ENCODE assay signal across 9 cellular contexts in the genomic region with DNA sequence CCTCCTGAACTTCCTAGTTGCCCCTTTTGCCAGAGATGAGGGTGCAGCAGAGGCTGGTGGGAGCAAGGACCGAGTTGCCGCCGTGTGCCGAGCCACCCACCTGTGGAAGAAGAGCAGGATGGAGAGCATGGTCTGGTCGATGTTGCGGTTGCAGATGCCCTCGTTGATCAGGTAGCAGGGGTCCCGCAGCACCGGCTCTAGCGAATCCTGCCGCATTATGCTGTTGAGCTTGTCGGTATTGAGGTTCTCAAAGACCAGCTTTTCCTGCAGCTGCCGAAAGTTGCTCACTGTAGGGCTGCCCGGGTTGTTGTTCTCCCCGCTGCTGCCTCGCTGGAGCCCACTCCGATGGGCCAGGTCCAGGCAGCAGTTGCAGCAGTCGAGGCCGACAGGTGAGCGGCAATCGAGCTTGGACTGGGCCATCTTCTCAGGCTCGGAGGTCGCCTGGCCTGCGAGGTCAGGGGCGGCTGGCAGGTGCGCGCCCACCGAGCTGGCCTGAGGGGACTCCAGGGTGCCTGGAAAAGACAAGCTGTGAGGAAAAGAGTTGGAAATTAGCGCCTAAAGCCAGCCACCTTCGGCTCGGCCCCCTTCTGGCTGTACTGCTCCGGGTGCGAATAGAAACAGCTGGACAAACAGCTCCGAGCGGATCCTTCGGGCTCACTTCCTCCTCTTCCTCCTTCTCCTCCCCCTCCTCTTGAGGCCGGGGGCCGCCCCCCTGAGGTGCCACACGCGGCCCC. TPM values are rescaled to one million over a fixed set of nuclear protein-coding genes. Genes with fewer than 3 reads are reported as not detected.
DNase-seq lines count a peak whose midpoint lies in the region; ATAC-seq, FAIRE-seq and TF ChIP-seq lines count a peak whose summit lies in the region.
"Had no signal": no experiment of that assay in that cellular context is flagged by ENCODE, and none has a peak within 500 bp of the region (broad histone marks: within the 10 kb centered on the region; RNA-seq: fewer than 3 reads in every experiment).

No MANE protein-coding gene starts in this region.

- peaks cover 7% of the 10 kb centered on the region for H3K4me1 Mint-ChIP-seq in activated CD8-positive, alpha-beta memory T cell treated with anti-CD3 and anti-CD28 coated beads, Interleukin-2, amount 10 ng/mL, durations not matched to agents 7 days and 5 days
- peaks cover 10% of the 10 kb centered on the region for H3K4me1 Mint-ChIP-seq in mesothelial cell of epicardium

- no peaks in the 10 kb centered on the region for H3K36me3 Mint-ChIP-seq in activated CD8-positive, alpha-beta memory T cell treated with anti-CD3 and anti-CD28 coated beads, Interleukin-2, amount 10 ng/mL, durations not matched to agents 7 days and 5 days
- H3K36me3 Mint-ChIP-seq in mesothelial cell of epicardium, result no peaks in the 10 kb centered on the region

- H3K4me3 Mint-ChIP-seq in activated CD8-positive, alpha-beta memory T cell treated with anti-CD3 and anti-CD28 coated beads, Interleukin-2, amount 10 ng/mL, durations not matched to agents 7 days and 5 days, result peak overlapping the region; percentile 78
- peak overlapping the region; percentile 49 for H3K4me3 Mint-ChIP-seq in mesothelial cell of epicardium

- no peaks in the 10 kb centered on the region for H3K36me3 ChIP-seq in bronchial epithelial cell (ENCODE audit: control insufficient read depth, insufficient read depth, low read length)

- H3K27me3 Mint-ChIP-seq in activated CD8-positive, alpha-beta memory T cell treated with anti-CD3 and anti-CD28 coated beads, Interleukin-2, amount 10 ng/mL, durations not matched to agents 7 days and 5 days, result peaks cover 3% of the 10 kb centered on the region
- peaks cover 59% of the 10 kb centered on the region for H3K27me3 Mint-ChIP-seq in mesothelial cell of epicardium (ENCODE audit: low read depth)

- ATAC-seq in activated CD8-positive, alpha-beta memory T cell treated with anti-CD3 and anti-CD28 coated beads, Interleukin-2, amount 10 ng/mL, durations not matched to agents 7 days and 5 days, result no peak
- no peak for ATAC-seq in HG03565 (IDR thresholded peaks at IDR 0.05; ENCODE audit: unreplicated experiment)

- TF ChIP-seq CTCF in bronchial epithelial cell (IDR thresholded peaks at IDR 0.05; ENCODE audit: insufficient read depth, low read length, severe bottlenecking) (no peak), mesothelial cell of epicardium (IDR thresholded peaks at IDR 0.05; ENCODE audit: unreplicated experiment) (no peak)

- H3K4me3 ChIP-seq in bronchial epithelial cell (ENCODE audit: low read depth, low read length), result peak overlapping the region; percentile 56

- no peak for DNase-seq in activated CD8-positive, alpha-beta memory T cell treated with anti-CD3 and anti-CD28 coated beads, Interleukin-2, amount 10 ng/mL, durations not matched to agents 7 days and 5 days
- DNase-seq in activated CD8-positive, alpha-beta memory T cell treated with anti-CD3 and anti-CD28 coated beads for 24 hours, result no peak
- DNase-seq in HuH-7 (ENCODE audit: low spot score), result peak; percentile 23
- no peak for DNase-seq in bronchial epithelial cell (ENCODE audit: low read depth)
- no peak for DNase-seq in mesothelial cell of epicardium (ENCODE audit: low spot score in 2 of 2, unreplicated experiment in 2 of 2)
- DNase-seq in NOMO-1 treated with dmso at 0.1 percent for 144 hours (lab: John Stamatoyannopoulos, UW; ENCODE audit: unreplicated experiment), result no peak
- no peak for DNase-seq in NCI-H1092 treated with DMSO at 0.1 percent for 48 hours (lab: John Stamatoyannopoulos, UW)
- DNase-seq: DND-41 had no signal

- no peak overlapping the region for H3K27ac Mint-ChIP-seq in activated CD8-positive, alpha-beta memory T cell treated with anti-CD3 and anti-CD28 coated beads, Interleukin-2, amount 10 ng/mL, durations not matched to agents 7 days and 5 days
- no peak overlapping the region for H3K27ac Mint-ChIP-seq in mesothelial cell of epicardium

- no peak for FAIRE-seq in bronchial epithelial cell (lab: Jason Lieb, UNC)

- H3K27me3 ChIP-seq in bronchial epithelial cell (ENCODE audit: control insufficient read depth, insufficient read depth, low read length), result no peaks in the 10 kb centered on the region

- no peaks in the 10 kb centered on the region for H3K9me3 Mint-ChIP-seq in activated CD8-positive, alpha-beta memory T cell treated with anti-CD3 and anti-CD28 coated beads, Interleukin-2, amount 10 ng/mL, durations not matched to agents 7 days and 5 days (ENCODE audit: low read depth)
- no peaks in the 10 kb centered on the region for H3K9me3 Mint-ChIP-seq in mesothelial cell of epicardium

- CTCF ChIA-PET in activated CD8-positive, alpha-beta memory T cell treated with anti-CD3 and anti-CD28 coated beads, Interleukin-2, amount 10 ng/mL, durations not matched to agents 7 days and 5 days (lab: Charles Lee), result interaction anchor here (0.8 to 8.2 kb wide), 12 partner anchors 8 to 119 kb away, joined by 3 to 148 read pairs (median 4); no protein-coding TSS in a partner anchor

RNA-seq across cellular contexts. Expression of a gene that starts 0.4 kb away (rescaled TPM):
- total RNA-seq in activated CD8-positive, alpha-beta memory T cell treated with anti-CD3 and anti-CD28 coated beads, Interleukin-2, amount 10 ng/mL, durations not matched to agents 7 days and 5 days, result 10 to 100 TPM; 37.1 to 57.2 TPM
- 83.5 and 84.7 TPM in 2 replicates for total RNA-seq in bronchial epithelial cell
- 32.1 to 37.0 TPM (median 34.4 TPM) in 3 replicates for total RNA-seq in mesothelial cell of epicardium

RNA-seq across cellular contexts. Expression of a gene that starts 2.4 kb away (rescaled TPM):
- total RNA-seq in activated CD8-positive, alpha-beta memory T cell treated with anti-CD3 and anti-CD28 coated beads, Interleukin-2, amount 10 ng/mL, durations not matched to agents 7 days and 5 days, result not detected
- not detected in 2 replicates for total RNA-seq in bronchial epithelial cell
- not detected in 3 replicates for total RNA-seq in mesothelial cell of epicardium

RNA-seq across cellular contexts. Expression of a gene that starts 50.5 kb away (rescaled TPM):
- total RNA-seq in activated CD8-positive, alpha-beta memory T cell treated with anti-CD3 and anti-CD28 coated beads, Interleukin-2, amount 10 ng/mL, durations not matched to agents 7 days and 5 days, result 1 to 10 TPM; 3.2 to 3.8 TPM
- total RNA-seq in bronchial epithelial cell (21.9 and 28.8 TPM in 2 replicates), mesothelial cell of epicardium (8.8 to 10.1 TPM (median 9.4 TPM) in 3 replicates)
